20 cellular contexts compared by ENCODE assay signal in the genomic region with DNA sequence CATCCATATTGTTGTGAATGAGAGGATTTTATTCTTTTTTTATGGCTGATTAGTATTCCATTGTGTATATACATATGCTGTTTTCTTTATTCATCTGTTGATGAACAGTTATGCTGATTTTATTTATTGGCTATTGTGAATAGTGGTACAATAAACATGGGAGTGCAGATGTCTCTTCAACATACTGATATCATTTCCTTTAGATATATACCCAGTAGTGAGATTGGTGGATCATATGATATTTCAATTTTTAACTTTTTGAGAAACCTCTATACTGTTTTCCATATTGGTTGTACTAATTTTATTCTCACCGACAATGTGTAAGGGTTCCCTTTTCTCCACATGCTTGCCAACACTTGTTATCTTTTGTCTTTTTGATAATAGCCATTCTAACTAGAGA.
DNase-seq lines count a peak whose midpoint lies in the region; FAIRE-seq lines count a peak whose summit lies in the region.
"Had no signal": no experiment of that assay in that cellular context is flagged by ENCODE, and none has a peak within 500 bp of the region (broad histone marks: within the 10 kb centered on the region; RNA-seq: fewer than 3 reads in every experiment).

No MANE protein-coding gene starts in this region.

- DNase-seq in NCI-H2171 treated with DMSO at 0.1 percent for 48 hours (lab: John Stamatoyannopoulos, UW) (peak; percentile 10), NCI-H2171 (lab: John Stamatoyannopoulos, UW) (no peak), amniotic stem cell (lab: John Stamatoyannopoulos, UW) (no peak), NOMO-1 (lab: John Stamatoyannopoulos, UW; ENCODE audit: unreplicated experiment in 2 of 2) (no peak)
- DNase-seq: AML-193; Caco-2; Calu3; CD4-positive, alpha-beta T cell; CD8-positive, alpha-beta T cell; DMS 273 treated with DMSO at 0.1 percent for 48 hours; DMS153; DMS53; DMS79; DND-41; EL; GDM1 had no signal

- FAIRE-seq in islet of Langerhans (lab: Jason Lieb, UNC), result peak; percentile 5
- FAIRE-seq: A549, GM12878, GM19239 had no signal
